14 cellular contexts compared by ENCODE assay signal in the genomic region with DNA sequence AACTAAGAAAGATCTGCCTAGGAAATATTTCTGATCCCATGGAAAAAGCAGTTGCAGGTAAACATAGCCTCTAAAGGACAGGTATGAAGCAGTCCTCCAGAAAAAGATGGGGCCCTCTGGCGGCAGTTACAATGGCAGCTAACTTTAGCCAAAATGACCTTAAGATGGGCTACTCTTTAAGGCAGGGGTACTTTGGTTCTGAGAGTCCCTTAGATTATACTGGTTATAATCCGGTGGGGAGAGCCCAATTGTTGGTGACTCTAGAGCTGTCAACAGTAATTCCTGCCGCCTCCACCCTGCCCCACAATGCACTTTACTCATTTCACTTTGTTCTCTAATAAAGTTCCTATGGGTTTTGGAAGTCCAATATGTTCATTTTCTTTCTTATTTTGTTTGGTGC.
A peak's percentile ranks its signal among the peaks of the same experiment; 100 is the strongest.
DNase-seq lines count a peak whose midpoint lies in the region; ATAC-seq and TF ChIP-seq lines count a peak whose summit lies in the region.
"Had no signal": no experiment of that assay in that cellular context is flagged by ENCODE, and none has a peak within 500 bp of the region (broad histone marks: within the 10 kb centered on the region; RNA-seq: fewer than 3 reads in every experiment).

No MANE protein-coding gene starts in this region.

- H3K27me3 ChIP-seq in AG04450 (ENCODE audit: control insufficient read depth, insufficient read depth, low read length) (peaks cover 6% of the 10 kb centered on the region), HCT116 (ENCODE audit: insufficient read depth, low read length) (no peaks in the 10 kb centered on the region)

- BruUV-seq in HCT116 (replicated peaks; lab: Mats Ljungman, UMichigan), result no TSS peak

- TF ChIP-seq POLR2A in HCT116 (IDR thresholded peaks at IDR 0.05; ENCODE audit: borderline replicate concordance, extremely low read depth, insufficient read depth, insufficient read length), result no peak

- no peaks in the 10 kb centered on the region for H4K20me1 ChIP-seq in HCT116 (ENCODE audit: insufficient read depth)

- CTCF ChIA-PET in AG04450 (lab: Charles Lee) (interaction anchor here (1.1 to 1.2 kb wide), 2 partner anchors 149 to 351 kb away, joined by 3 to 4 read pairs; no protein-coding TSS in a partner anchor), HCT116 (lab: Charles Lee) (no interaction called here)

- H3K36me3 ChIP-seq in HCT116 (ENCODE audit: control insufficient read depth in 1 of 2, insufficient read depth in 2 of 2, low read length in 2 of 2), result no peaks in the 10 kb centered on the region
- H3K36me3 ChIP-seq: suprapubic skin had no signal

- no peaks in the 10 kb centered on the region for H3K4me1 Mint-ChIP-seq in stimulated activated naive CD8-positive, alpha-beta T cell treated with anti-CD3 and anti-CD28 coated beads, Interleukin-15, amount 100 ng/mL, for 72 hours
- H3K4me1 Mint-ChIP-seq: B cell had no signal

- RAD21 ChIA-PET in HCT116 (lab: Charles Lee; ENCODE audit: low non-redundant PET in 1 of 2, low total read pairs in 2 of 2, uncharacterized antibody in 2 of 2, unreplicated experiment in 2 of 2), result no interaction called here

- H3K27ac Mint-ChIP-seq in stimulated activated naive CD8-positive, alpha-beta T cell treated with anti-CD3 and anti-CD28 coated beads, Interleukin-15, amount 100 ng/mL, for 72 hours, result no peak overlapping the region
- H3K27ac Mint-ChIP-seq: activated naive CD8-positive, alpha-beta T cell; B cell had no signal

- H3K4me3 ChIP-seq in AG04450 (ENCODE audit: low read depth, low read length) (no peak overlapping the region), HCT116 (replicated peaks in 1 of 2; ENCODE audit: low read depth in 1 of 2, low read length in 2 of 2) (no peak overlapping the region), WI38 (ENCODE audit: low read depth, low read length) (no peak overlapping the region)
- H3K4me3 ChIP-seq: SK-N-MC, suprapubic skin had no signal

- POLR2A ChIA-PET in AG04450 (lab: Yijun Ruan, JAX) (no interaction called here), HCT116 (lab: Charles Lee) (no interaction called here)

- no peak overlapping the region for H3K9ac ChIP-seq in HCT116 (ENCODE audit: low read length)

- peak; percentile 47 for TF ChIP-seq CTCF in AG04450 (IDR thresholded peaks at IDR 0.05; ENCODE audit: low read depth, low read length)
- 0 out of 6 replicates have a peak, but pooled peaks of 2 of the 3 experiments have one; percentile 4 to 19 for TF ChIP-seq CTCF in HCT116 (IDR thresholded peaks at IDR 0.05 in 2 of 3, conservative IDR thresholded peaks at IDR 0.05 in 1 of 3; ENCODE audit: borderline replicate concordance in 1 of 3, insufficient read depth in 1 of 3, low read depth in 2 of 3, low read length in 2 of 3)
- TF ChIP-seq CTCF in WI38 (IDR thresholded peaks at IDR 0.05; ENCODE audit: low read depth, low read length), result peak; percentile 38

- H3K9me3 ChIP-seq in AG04450 (ENCODE audit: control insufficient read depth, insufficient read depth, low read length), result no peaks in the 10 kb centered on the region
- H3K9me3 ChIP-seq in HCT116 (ENCODE audit: control insufficient read depth in 1 of 2, insufficient read depth in 1 of 2, low read depth in 1 of 2, low read length in 2 of 2), result peaks cover 0 to under 1% of the 10 kb centered on the region in 2 experiments; a peak in 1 of 4 replicates
- H3K9me3 ChIP-seq: suprapubic skin had no signal

- no peaks in the 10 kb centered on the region for H3K4me1 ChIP-seq in HCT116 (ENCODE audit: control insufficient read depth in 1 of 2, insufficient read depth in 2 of 2, low read length in 2 of 2)
- H3K4me1 ChIP-seq: suprapubic skin had no signal

- no peak for DNase-seq in AG04450 (ENCODE audit: low read depth, low spot score)
- DNase-seq in HCT116 (ENCODE audit: low read depth, low spot score), result no peak
- DNase-seq in iPS-NIHi7 (ENCODE audit: extremely low spot score), result peak; percentile 67
- no peak for DNase-seq in amygdala (lab: John Stamatoyannopoulos, UW)
- DNase-seq in stimulated activated naive CD8-positive, alpha-beta T cell treated with anti-CD3 and anti-CD28 coated beads, Interleukin-15, amount 100 ng/mL, for 72 hours, result no peak
- no peak for DNase-seq in NCI-H2227 treated with DMSO at 0.1 percent for 48 hours (lab: John Stamatoyannopoulos, UW)
- DNase-seq: midbrain, NCI-H226 had no signal

- peaks cover 7% of the 10 kb centered on the region for H3K27me3 Mint-ChIP-seq in stimulated activated naive CD8-positive, alpha-beta T cell treated with anti-CD3 and anti-CD28 coated beads, Interleukin-15, amount 100 ng/mL, for 72 hours
- H3K27me3 Mint-ChIP-seq: activated naive CD8-positive, alpha-beta T cell had no signal

- H3K9me2 ChIP-seq in HCT116 (ENCODE audit: insufficient read depth), result no peaks in the 10 kb centered on the region

- no peak overlapping the region for H3K4me3 Mint-ChIP-seq in stimulated activated naive CD8-positive, alpha-beta T cell treated with anti-CD3 and anti-CD28 coated beads, Interleukin-15, amount 100 ng/mL, for 72 hours
- H3K4me3 Mint-ChIP-seq: activated naive CD8-positive, alpha-beta T cell; B cell had no signal

- no peak for ATAC-seq in HCT116
- ATAC-seq in stimulated activated naive CD8-positive, alpha-beta T cell treated with anti-CD3 and anti-CD28 coated beads, Interleukin-15, amount 100 ng/mL, for 72 hours, result no peak
- ATAC-seq in HG02973 (IDR thresholded peaks at IDR 0.05; ENCODE audit: unreplicated experiment), result no peak

- no peak overlapping the region for H3K27ac ChIP-seq in AG04450 (ENCODE audit: low read depth, low read length)
- no peak overlapping the region for H3K27ac ChIP-seq in HCT116 (ENCODE audit: low read depth, low read length)
- H3K27ac ChIP-seq: SK-N-MC, suprapubic skin had no signal

- no peak overlapping the region for H2AFZ ChIP-seq in HCT116 (ENCODE audit: low read depth, low read length, poor library complexity, severe bottlenecking)

- no peak overlapping the region for H3K4me2 ChIP-seq in HCT116 (ENCODE audit: low read length)

- TF ChIP-seq RAD21 in HCT116 (IDR thresholded peaks at IDR 0.05; ENCODE audit: low read depth), result no peak

- intact Hi-C loops in HCT116 (cut with micrococcal nuclease), result no loop called here

- H3K9me3 Mint-ChIP-seq in stimulated activated naive CD8-positive, alpha-beta T cell treated with anti-CD3 and anti-CD28 coated beads, Interleukin-15, amount 100 ng/mL, for 72 hours, result no peaks in the 10 kb centered on the region

- H3K79me2 ChIP-seq in HCT116 (ENCODE audit: insufficient read depth, low read length), result no peaks in the 10 kb centered on the region

TF ChIP-seq in HCT116, 20 proteins besides CTCF, POLR2A, EP300 and RAD21 (continues in another document):
- TF ChIP-seq FOSL1 (IDR thresholded peaks at IDR 0.05; ENCODE audit: low read depth) (no peak), ELF1 (IDR thresholded peaks at IDR 0.05; ENCODE audit: borderline replicate concordance, low read depth) (no peak), ZBTB33 (IDR thresholded peaks at IDR 0.05; ENCODE audit: extremely low read depth, insufficient replicate concordance, low read length) (no peak), ZNF274 (IDR thresholded peaks at IDR 0.05; ENCODE audit: low read depth, low read length) (no peak), YY1 (IDR thresholded peaks at IDR 0.05; ENCODE audit: extremely low read depth, insufficient replicate concordance, low read depth, low read length) (no peak), POLR2AphosphoS5 (IDR thresholded peaks at IDR 0.05; ENCODE audit: low read depth, low read length) (no peak), ZFX (IDR thresholded peaks at IDR 0.05) (no peak), TCF7L2 (IDR thresholded peaks at IDR 0.05; ENCODE audit: borderline replicate concordance, extremely low read depth, insufficient read depth, insufficient read length) (no peak)
- TF ChIP-seq, protein P1, sequence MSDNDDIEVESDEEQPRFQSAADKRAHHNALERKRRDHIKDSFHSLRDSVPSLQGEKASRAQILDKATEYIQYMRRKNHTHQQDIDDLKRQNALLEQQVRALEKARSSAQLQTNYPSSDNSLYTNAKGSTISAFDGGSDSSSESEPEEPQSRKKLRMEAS (IDR thresholded peaks at IDR 0.05), result no peak
- TF ChIP-seq, protein P2, sequence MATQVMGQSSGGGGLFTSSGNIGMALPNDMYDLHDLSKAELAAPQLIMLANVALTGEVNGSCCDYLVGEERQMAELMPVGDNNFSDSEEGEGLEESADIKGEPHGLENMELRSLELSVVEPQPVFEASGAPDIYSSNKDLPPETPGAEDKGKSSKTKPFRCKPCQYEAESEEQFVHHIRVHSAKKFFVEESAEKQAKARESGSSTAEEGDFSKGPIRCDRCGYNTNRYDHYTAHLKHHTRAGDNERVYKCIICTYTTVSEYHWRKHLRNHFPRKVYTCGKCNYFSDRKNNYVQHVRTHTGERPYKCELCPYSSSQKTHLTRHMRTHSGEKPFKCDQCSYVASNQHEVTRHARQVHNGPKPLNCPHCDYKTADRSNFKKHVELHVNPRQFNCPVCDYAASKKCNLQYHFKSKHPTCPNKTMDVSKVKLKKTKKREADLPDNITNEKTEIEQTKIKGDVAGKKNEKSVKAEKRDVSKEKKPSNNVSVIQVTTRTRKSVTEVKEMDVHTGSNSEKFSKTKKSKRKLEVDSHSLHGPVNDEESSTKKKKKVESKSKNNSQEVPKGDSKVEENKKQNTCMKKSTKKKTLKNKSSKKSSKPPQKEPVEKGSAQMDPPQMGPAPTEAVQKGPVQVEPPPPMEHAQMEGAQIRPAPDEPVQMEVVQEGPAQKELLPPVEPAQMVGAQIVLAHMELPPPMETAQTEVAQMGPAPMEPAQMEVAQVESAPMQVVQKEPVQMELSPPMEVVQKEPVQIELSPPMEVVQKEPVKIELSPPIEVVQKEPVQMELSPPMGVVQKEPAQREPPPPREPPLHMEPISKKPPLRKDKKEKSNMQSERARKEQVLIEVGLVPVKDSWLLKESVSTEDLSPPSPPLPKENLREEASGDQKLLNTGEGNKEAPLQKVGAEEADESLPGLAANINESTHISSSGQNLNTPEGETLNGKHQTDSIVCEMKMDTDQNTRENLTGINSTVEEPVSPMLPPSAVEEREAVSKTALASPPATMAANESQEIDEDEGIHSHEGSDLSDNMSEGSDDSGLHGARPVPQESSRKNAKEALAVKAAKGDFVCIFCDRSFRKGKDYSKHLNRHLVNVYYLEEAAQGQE (IDR thresholded peaks at IDR 0.05; ENCODE audit: low read depth), result no peak
